ENCODE assay signal across 16 cellular contexts in genomic region chr11:128852327-128853023, GRCh38. TPM values are rescaled to one million over a fixed set of nuclear protein-coding genes. Genes with fewer than 3 reads are reported as not detected.
"Had no signal": no experiment of that assay in that cellular context is flagged by ENCODE, and none has a peak within 500 bp of the region (broad histone marks: within the 10 kb centered on the region; RNA-seq: fewer than 3 reads in every experiment).

No MANE protein-coding gene starts in this region.

- ATAC-seq: activated CD8-positive, alpha-beta T cell treated with anti-CD3 and anti-CD28 coated beads, Interleukin-2, amount 10 ng/mL, durations not matched to agents 7 days and 5 days; effector memory CD8-positive, alpha-beta T cell; SK-N-SH treated with all-trans-retinoic acid at 6 μM for 48 hours had no signal

- H3K9me3 ChIP-seq: adrenal gland, tibial nerve had no signal

- H3K27me3 ChIP-seq: adrenal gland, tibial nerve had no signal

- H3K27ac ChIP-seq: adrenal gland, skin epidermis, tibial nerve had no signal

- H3K4me1 ChIP-seq: adrenal gland, tibial nerve had no signal

- H3K36me3 ChIP-seq: adrenal gland, tibial nerve had no signal

- DNase-seq: activated CD4-positive, alpha-beta T cell treated with anti-CD3 and anti-CD28 coated beads for 48 hours; activated CD8-positive, alpha-beta T cell treated with anti-CD3 and anti-CD28 coated beads, Interleukin-2, amount 10 ng/mL, durations not matched to agents 7 days and 5 days; activated naive CD4-positive, alpha-beta T cell treated with anti-CD3 and anti-CD28 coated beads, Interleukin-2, amount 50 U/mL, for 16 hours; adrenal gland; central memory CD4-positive, alpha-beta T cell; effector memory CD8-positive, alpha-beta T cell; erythroblast; immature natural killer cell had no signal

- H3K4me3 ChIP-seq: adrenal gland, skin epidermis, tibial nerve had no signal

RNA-seq across cellular contexts. Expression of gene KCNJ1, which starts 14.6 kb away (rescaled TPM):
- total RNA-seq: activated CD8-positive, alpha-beta T cell treated with anti-CD3 and anti-CD28 coated beads, Interleukin-2, amount 10 ng/mL, durations not matched to agents 7 days and 5 days; activated T-helper 2 cell treated with anti-CD3 and anti-CD28 coated beads, Interferon-gamma antibody, Interleukin-2, Interleukin-4, amounts not matched to agents 10 μg/mL and 5 μg/mL and 100 μg/mL, durations not matched to agents 14 hours and 24 hours and 36 hours; adrenal gland; mesothelial cell of epicardium; neural crest cell; osteocyte; tibial nerve had no signal

RNA-seq across cellular contexts. Expression of gene KCNJ5, which starts 38.7 kb away (rescaled TPM):
- total RNA-seq: activated CD8-positive, alpha-beta T cell treated with anti-CD3 and anti-CD28 coated beads, Interleukin-2, amount 10 ng/mL, durations not matched to agents 7 days and 5 days; activated T-helper 2 cell treated with anti-CD3 and anti-CD28 coated beads, Interferon-gamma antibody, Interleukin-2, Interleukin-4, amounts not matched to agents 10 μg/mL and 5 μg/mL and 100 μg/mL, durations not matched to agents 14 hours and 24 hours and 36 hours; myocyte; osteocyte had no signal
